In the genomic region with DNA sequence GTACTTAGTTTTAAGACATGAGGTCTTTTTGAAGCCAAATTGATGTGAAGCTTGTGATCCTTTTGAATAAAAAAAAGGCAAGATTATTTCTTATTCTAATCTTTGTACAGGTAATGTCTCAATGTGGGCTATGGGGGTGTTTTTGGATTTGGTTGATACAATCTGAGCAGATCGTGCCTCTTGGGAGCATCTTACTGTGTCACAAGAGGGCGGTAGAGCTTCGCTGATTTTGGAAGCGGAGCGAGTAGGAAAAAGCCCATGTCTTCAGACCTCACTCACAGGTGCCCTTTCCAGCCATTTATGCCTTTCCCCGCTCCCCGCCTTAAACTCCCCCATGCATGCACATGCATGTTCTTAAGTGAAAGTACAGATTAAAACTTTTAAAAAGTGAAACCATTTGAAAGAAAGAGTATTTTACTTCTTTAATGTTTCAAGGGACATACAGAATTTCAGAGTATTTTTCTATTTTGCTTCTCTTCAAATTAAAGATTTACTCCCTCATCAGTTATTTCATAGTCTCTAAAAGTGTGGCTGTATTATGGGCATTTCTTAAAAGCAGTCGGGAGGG, we compare ENCODE assay signal across 9 cellular contexts. TPM values are rescaled to one million over a fixed set of nuclear protein-coding genes. Genes with fewer than 3 reads are reported as not detected.
DNase-seq lines count a peak whose midpoint lies in the region; ATAC-seq and TF ChIP-seq lines count a peak whose summit lies in the region.
"Had no signal": no experiment of that assay in that cellular context is flagged by ENCODE, and none has a peak within 500 bp of the region (broad histone marks: within the 10 kb centered on the region; RNA-seq: fewer than 3 reads in every experiment).

No MANE protein-coding gene starts in this region.

- H3K4me3 Mint-ChIP-seq in T-cell = no peak overlapping the region
- H3K4me3 Mint-ChIP-seq: IgD-negative memory B cell had no signal

- ATAC-seq in GM21825 (IDR thresholded peaks at IDR 0.05; ENCODE audit: unreplicated experiment) (peak; percentile 76), T-cell (replicated peaks in 1 of 4) (peak; percentile 54 to 72 (median 66)), body of pancreas (peak; percentile 74), GM19328 (IDR thresholded peaks at IDR 0.05; ENCODE audit: unreplicated experiment) (no peak)

- no peaks in the 10 kb centered on the region for H3K9me3 ChIP-seq in body of pancreas
- H3K9me3 ChIP-seq in smooth muscle cell (replicated peaks; ENCODE audit: low read depth) = no peaks in the 10 kb centered on the region

- TF ChIP-seq CTCF in body of pancreas (IDR thresholded peaks at IDR 0.05) (peak; percentile 54 to 81 (median 72)), smooth muscle cell (IDR thresholded peaks at IDR 0.05; ENCODE audit: borderline replicate concordance, insufficient read depth, poor library complexity, severe bottlenecking) (peak; percentile 83)

- DNase-seq in COLO668 (lab: John Stamatoyannopoulos, UW; ENCODE audit: unreplicated experiment) (peak; percentile 70), NCI-H1436 treated with DMSO at 0.1 percent for 48 hours (lab: John Stamatoyannopoulos, UW) (peak; percentile 13), T-cell (peak in 31 of 34 experiments; percentile 8 to 55 (median 40)), body of pancreas (peak; percentile 66 to 77 (median 70)), iPS DF 4.7 (ENCODE audit: extremely low read depth, low spot score) (peak; percentile 74), smooth muscle cell (lab: John Stamatoyannopoulos, UW; ENCODE audit: unreplicated experiment) (no peak)

- H3K79me2 ChIP-seq in smooth muscle cell (ENCODE audit: low read depth) = no peaks in the 10 kb centered on the region

- H4K20me1 ChIP-seq in smooth muscle cell (ENCODE audit: low read depth) = no peaks in the 10 kb centered on the region

- no peak overlapping the region for H3K27ac ChIP-seq in body of pancreas
- no peak overlapping the region for H3K27ac ChIP-seq in smooth muscle cell (ENCODE audit: low read depth)

- WGBS in body of pancreas, 2 donors = 3 to 4% methylated on average over 8 of the region's 8 CpGs
- 9% methylated on average over 8 of the region's 8 CpGs for WGBS in smooth muscle cell (ENCODE audit: low lambda C conversion rate)

- H3K27ac Mint-ChIP-seq in T-cell = no peak overlapping the region
- H3K27ac Mint-ChIP-seq: IgD-negative memory B cell had no signal

- no peaks in the 10 kb centered on the region for H3K36me3 ChIP-seq in body of pancreas (replicated peaks in 1 of 2; ENCODE audit: insufficient read depth in 1 of 2, low read depth in 2 of 2)
- H3K36me3 ChIP-seq in smooth muscle cell (ENCODE audit: low read depth) = no peaks in the 10 kb centered on the region

- H3K9me3 Mint-ChIP-seq in T-cell = no peaks in the 10 kb centered on the region
- H3K9me3 Mint-ChIP-seq: IgD-negative memory B cell had no signal

- peaks cover 0 to 2% (median 0%) of the 10 kb centered on the region in 3 donors for H3K4me1 Mint-ChIP-seq in T-cell

- no peak overlapping the region for H3K9ac ChIP-seq in smooth muscle cell (ENCODE audit: low read depth)

- H3K4me1 ChIP-seq in body of pancreas (peaks cover 11% of the 10 kb centered on the region), smooth muscle cell (ENCODE audit: low read depth) (no peaks in the 10 kb centered on the region)

- H3K4me3 ChIP-seq in body of pancreas (no peak overlapping the region), smooth muscle cell (no peak overlapping the region)

- H3K4me2 ChIP-seq in smooth muscle cell = no peak overlapping the region

- intact Hi-C loops in body of pancreas (cut with DNase I) = loop anchor here (5.0 to 10.0 kb wide), 2 partner anchors 122 to 269 kb away; no protein-coding TSS in a partner anchor

- CTCF ChIA-PET in T-cell (lab: Charles Lee) = interaction anchor here (0.5 to 2.0 kb wide), 5 partner anchors 15 to 366 kb away, joined by 3 to 12 read pairs (median 3); no protein-coding TSS in a partner anchor

- H2AFZ ChIP-seq in smooth muscle cell (ENCODE audit: low read depth) = no peak overlapping the region

- TF ChIP-seq POLR2A in body of pancreas (IDR thresholded peaks at IDR 0.05) = no peak

- no peaks in the 10 kb centered on the region for H3F3A ChIP-seq in smooth muscle cell (ENCODE audit: low read depth)

- POLR2A ChIA-PET in T-cell (lab: Charles Lee) = interaction anchor here in 1 of 2 donors (0.6 to 0.7 kb wide), 2 partner anchors 24 to 368 kb away, joined by 3 to 4 read pairs; no protein-coding TSS in a partner anchor

- H3K27me3 Mint-ChIP-seq in T-cell = peaks cover 17 to 20% of the 10 kb centered on the region in 2 donors

- no peaks in the 10 kb centered on the region for H3K36me3 Mint-ChIP-seq in T-cell
- H3K36me3 Mint-ChIP-seq: IgD-negative memory B cell had no signal

- H3K27me3 ChIP-seq in body of pancreas (peaks cover 0 to 7% of the 10 kb centered on the region in 2 donors), smooth muscle cell (ENCODE audit: low read depth) (peaks cover 5% of the 10 kb centered on the region)

RNA-seq across cellular contexts. Expression of a gene that starts 18.8 kb away (rescaled TPM):
- total RNA-seq in T-cell (under 1 TPM in 3 of 5 donors, not detected in 2; 0.16 to 0.26 (median 0.16) TPM), body of pancreas (under 1 TPM in 1 of 2 donors, not detected in 1; 0.26 TPM), smooth muscle cell (0.09 TPM in 1 of 2 replicates, not detected in the other)
- polyA plus RNA-seq in smooth muscle cell = 0.12 TPM in 1 of 2 replicates, not detected in the other

RNA-seq across cellular contexts. Expression of a gene that starts 20.1 kb away (rescaled TPM):
- total RNA-seq in T-cell = 10 to 100 TPM in 3 of 5 donors, 1 to 10 TPM in 2; 5.2 to 14.6 (median 11.5) TPM
- total RNA-seq in body of pancreas = 1 to 10 TPM; 1.6 to 9.6 TPM
- total RNA-seq in smooth muscle cell = 10.9 and 20.3 TPM in 2 replicates
- polyA plus RNA-seq in smooth muscle cell = 9.9 and 12.2 TPM in 2 replicates

RNA-seq across cellular contexts. Expression of a gene that starts 22.7 kb away (rescaled TPM):
- total RNA-seq in T-cell (not detected), body of pancreas (not detected), smooth muscle cell (not detected in 2 replicates)
- not detected in 2 replicates for polyA plus RNA-seq in smooth muscle cell
- polyA plus RNA-seq: IgD-negative memory B cell had no signal

RNA-seq across cellular contexts. Expression of a gene that starts 35.6 kb away (rescaled TPM):
- total RNA-seq in T-cell (1 to 10 TPM; 2.8 to 7.4 (median 6.9) TPM), body of pancreas (1 to 10 TPM in 1 of 2 donors, under 1 TPM in 1; 0.33 to 1.3 TPM), smooth muscle cell (2.3 and 6.4 TPM in 2 replicates)
- polyA plus RNA-seq in smooth muscle cell = 2.6 and 4.1 TPM in 2 replicates
